In the genomic region with DNA sequence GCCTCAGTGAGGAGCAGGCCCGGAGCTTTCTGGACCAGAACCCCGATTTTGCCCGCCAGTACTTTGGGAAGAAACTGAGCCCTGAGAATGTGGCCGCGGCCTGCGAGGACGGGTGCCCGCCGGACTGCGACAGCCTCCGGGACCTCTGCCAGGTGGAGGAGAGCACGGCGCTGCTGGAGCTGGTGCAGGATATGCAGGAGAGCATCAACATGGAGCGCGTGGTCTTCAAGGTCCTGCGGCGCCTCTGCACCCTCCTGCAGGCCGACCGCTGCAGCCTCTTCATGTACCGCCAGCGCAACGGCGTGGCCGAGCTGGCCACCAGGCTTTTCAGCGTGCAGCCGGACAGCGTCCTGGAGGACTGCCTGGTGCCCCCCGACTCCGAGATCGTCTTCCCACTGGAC, we compare ENCODE assay signal across 20 cellular contexts. TPM values are rescaled to one million over a fixed set of nuclear protein-coding genes. Genes with fewer than 3 reads are reported as not detected.
"Had no signal": no experiment of that assay in that cellular context is flagged by ENCODE, and none has a peak within 500 bp of the region (broad histone marks: within the 10 kb centered on the region; RNA-seq: fewer than 3 reads in every experiment).

No MANE protein-coding gene starts in this region.

- H3K4me1 ChIP-seq: gastrocnemius medialis, heart right ventricle, transverse colon had no signal

- H3K4me3 Mint-ChIP-seq: activated B cell treated with CpG ODN at 0.5 μM for 24 hours; activated naive CD8-positive, alpha-beta T cell treated with anti-CD3 and anti-CD28 coated beads for 36 hours; activated T-cell treated with anti-CD3 and anti-CD28 coated beads, Interleukin-2, amount 50 U/mL, for 72 hours; brain; dendritic cell treated with granulocyte-macrophage colony-stimulating factor and Interleukin-4, amounts not matched to agents 40 ng/mL and 50 ng/mL, for 4 days; effector memory CD8-positive, alpha-beta T cell; stimulated activated memory B cell treated with anti-CD40 and anti-IgM and Interleukin-4, amounts not matched to agents 10 μg/mL and 1 μg/mL and 100 μg/mL, for 72 hours; T-helper 1 cell treated with Interleukin-12 subunit alpha and Interleukin-12 subunit beta and Interleukin-4 antibody, amounts not matched to agents 30 μg/mL and 1 μg/mL, for 36 hours had no signal

- H3K36me3 Mint-ChIP-seq: activated naive CD8-positive, alpha-beta T cell treated with anti-CD3 and anti-CD28 coated beads for 36 hours; brain; naive B cell; stimulated activated memory B cell treated with anti-CD40 and anti-IgM and Interleukin-4, amounts not matched to agents 10 μg/mL and 1 μg/mL and 100 μg/mL, for 72 hours had no signal

- DNase-seq: activated B cell treated with CpG ODN at 0.5 μM for 24 hours; activated CD4-positive, alpha-beta T cell treated with anti-CD3 and anti-CD28 coated beads for 48 hours; activated CD8-positive, alpha-beta memory T cell treated with anti-CD3 and anti-CD28 coated beads, Interleukin-2, amount 50 U/mL, for 48 hours; activated naive CD8-positive, alpha-beta T cell treated with anti-CD3 and anti-CD28 coated beads for 36 hours; activated T-cell treated with anti-CD3 and anti-CD28 coated beads, Interleukin-2, amount 50 U/mL, for 72 hours; amygdala; effector memory CD8-positive, alpha-beta T cell; erythroblast; gastrocnemius medialis; heart right ventricle; left cardiac atrium; naive B cell; stimulated activated CD4-positive, alpha-beta T cell treated with anti-CD3 and anti-CD28 coated beads, Interleukin-2, amount 100 ng/mL, for 48 hours; transverse colon had no signal

- H3K27ac ChIP-seq: gastrocnemius medialis, heart right ventricle, transverse colon had no signal

- H3K9me3 ChIP-seq: gastrocnemius medialis, heart right ventricle, transverse colon had no signal

- H3K27ac Mint-ChIP-seq: activated B cell treated with CpG ODN at 0.5 μM for 24 hours; activated naive CD8-positive, alpha-beta T cell treated with anti-CD3 and anti-CD28 coated beads for 36 hours; activated T-cell treated with anti-CD3 and anti-CD28 coated beads, Interleukin-2, amount 50 U/mL, for 72 hours; brain; dendritic cell treated with granulocyte-macrophage colony-stimulating factor and Interleukin-4, amounts not matched to agents 40 ng/mL and 50 ng/mL, for 4 days; effector memory CD8-positive, alpha-beta T cell; naive B cell; stimulated activated memory B cell treated with anti-CD40 and anti-IgM and Interleukin-4, amounts not matched to agents 10 μg/mL and 1 μg/mL and 100 μg/mL, for 72 hours; T-helper 1 cell treated with Interleukin-12 subunit alpha and Interleukin-12 subunit beta and Interleukin-4 antibody, amounts not matched to agents 30 μg/mL and 1 μg/mL, for 36 hours had no signal

- H3K4me1 Mint-ChIP-seq: activated B cell treated with CpG ODN at 0.5 μM for 24 hours; activated naive CD8-positive, alpha-beta T cell treated with anti-CD3 and anti-CD28 coated beads for 36 hours; naive B cell; stimulated activated memory B cell treated with anti-CD40 and anti-IgM and Interleukin-4, amounts not matched to agents 10 μg/mL and 1 μg/mL and 100 μg/mL, for 72 hours had no signal

- H3K9me3 Mint-ChIP-seq: activated B cell treated with CpG ODN at 0.5 μM for 24 hours; activated naive CD8-positive, alpha-beta T cell treated with anti-CD3 and anti-CD28 coated beads for 36 hours; activated T-cell treated with anti-CD3 and anti-CD28 coated beads, Interleukin-2, amount 50 U/mL, for 72 hours; dendritic cell treated with granulocyte-macrophage colony-stimulating factor and Interleukin-4, amounts not matched to agents 40 ng/mL and 50 ng/mL, for 4 days; stimulated activated memory B cell treated with anti-CD40 and anti-IgM and Interleukin-4, amounts not matched to agents 10 μg/mL and 1 μg/mL and 100 μg/mL, for 72 hours had no signal

- H3K4me3 ChIP-seq: gastrocnemius medialis, heart right ventricle, transverse colon had no signal

- ATAC-seq: activated T-cell treated with anti-CD3 and anti-CD28 coated beads, Interleukin-2, amount 50 U/mL, for 72 hours; effector memory CD8-positive, alpha-beta T cell; gastrocnemius medialis; heart right ventricle; left cardiac atrium; stimulated activated memory B cell treated with anti-CD40 and anti-IgM and Interleukin-4, amounts not matched to agents 10 μg/mL and 1 μg/mL and 100 μg/mL, for 72 hours had no signal

- H3K36me3 ChIP-seq: gastrocnemius medialis, heart right ventricle, transverse colon had no signal

RNA-seq across cellular contexts. Expression of a gene that starts 0.3 kb away (rescaled TPM):
- total RNA-seq: gastrocnemius medialis had no signal

RNA-seq across cellular contexts. Expression of a gene that starts 49.5 kb away (rescaled TPM):
- total RNA-seq: activated B cell treated with CpG ODN at 0.5 μM for 24 hours; activated naive CD8-positive, alpha-beta T cell treated with anti-CD3 and anti-CD28 coated beads for 36 hours; activated T-cell treated with anti-CD3 and anti-CD28 coated beads, Interleukin-2, amount 50 U/mL, for 72 hours; gastrocnemius medialis; heart right ventricle; left cardiac atrium; lung microvascular endothelial cell; mononuclear cell; transverse colon had no signal
- polyA plus RNA-seq: heart right ventricle had no signal
